ENCODE assay signal across 17 cellular contexts in the genomic region with DNA sequence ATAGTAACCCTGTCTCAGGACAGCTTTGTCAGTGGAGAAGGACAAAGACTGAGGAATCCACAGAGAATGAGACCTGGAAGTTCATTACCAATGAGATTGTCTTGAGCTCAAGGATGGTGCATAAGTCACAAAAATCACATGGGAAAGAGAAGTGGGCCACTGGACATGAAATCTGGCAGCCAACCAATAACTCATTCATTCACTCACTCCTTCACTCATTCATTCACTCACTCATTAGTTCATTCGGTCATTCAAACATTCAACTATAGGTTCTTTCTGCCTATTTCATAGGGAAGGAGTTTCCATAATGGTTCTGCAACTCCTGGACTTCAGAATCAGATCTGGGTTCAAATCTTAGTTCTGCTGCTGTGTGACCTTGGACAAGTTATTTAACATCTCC. TPM values are rescaled to one million over a fixed set of nuclear protein-coding genes. Genes with fewer than 3 reads are reported as not detected.
DNase-seq lines count a peak whose midpoint lies in the region; ATAC-seq and TF ChIP-seq lines count a peak whose summit lies in the region.
"Had no signal": no experiment of that assay in that cellular context is flagged by ENCODE, and none has a peak within 500 bp of the region (broad histone marks: within the 10 kb centered on the region; RNA-seq: fewer than 3 reads in every experiment).

No MANE protein-coding gene starts in this region.

- H3K9me3 ChIP-seq in esophagus muscularis mucosa = no peaks in the 10 kb centered on the region

- no peaks in the 10 kb centered on the region for H3K36me3 ChIP-seq in esophagus muscularis mucosa

- no peak overlapping the region for H3K4me3 ChIP-seq in coronary artery
- H3K4me3 ChIP-seq in esophagus muscularis mucosa = no peak overlapping the region

- TF ChIP-seq CTCF in coronary artery (IDR thresholded peaks at IDR 0.05) (no peak), esophagus muscularis mucosa (IDR thresholded peaks at IDR 0.05) (no peak)

- H3K36me3 Mint-ChIP-seq in memory B cell = no peaks in the 10 kb centered on the region
- H3K36me3 Mint-ChIP-seq in T-helper 2 cell treated with Interferon-gamma antibody and Interleukin-4, amounts not matched to agents 5 μg/mL and 100 μg/mL, for 36 hours (ENCODE audit: low read depth) = no peaks in the 10 kb centered on the region
- H3K36me3 Mint-ChIP-seq: CD4-positive, alpha-beta memory T cell had no signal

- peaks cover 21% of the 10 kb centered on the region for H3K4me1 Mint-ChIP-seq in memory B cell
- peaks cover 1% of the 10 kb centered on the region for H3K4me1 Mint-ChIP-seq in T-helper 2 cell treated with Interferon-gamma antibody and Interleukin-4, amounts not matched to agents 5 μg/mL and 100 μg/mL, for 36 hours (ENCODE audit: low read depth)
- H3K4me1 Mint-ChIP-seq: CD4-positive, alpha-beta memory T cell had no signal

- peaks cover 2% of the 10 kb centered on the region for H3K9me3 Mint-ChIP-seq in memory B cell
- no peaks in the 10 kb centered on the region for H3K9me3 Mint-ChIP-seq in T-helper 2 cell treated with Interferon-gamma antibody and Interleukin-4, amounts not matched to agents 5 μg/mL and 100 μg/mL, for 36 hours
- H3K9me3 Mint-ChIP-seq: CD4-positive, alpha-beta memory T cell had no signal

- no peaks in the 10 kb centered on the region for H3K27me3 ChIP-seq in esophagus muscularis mucosa

- H3K27me3 Mint-ChIP-seq in memory B cell = no peaks in the 10 kb centered on the region
- H3K27me3 Mint-ChIP-seq in T-helper 2 cell treated with Interferon-gamma antibody and Interleukin-4, amounts not matched to agents 5 μg/mL and 100 μg/mL, for 36 hours (ENCODE audit: low read depth) = peaks cover 3% of the 10 kb centered on the region

- ATAC-seq in memory B cell (ENCODE audit: low read depth) = no peak
- ATAC-seq in GM19397 (IDR thresholded peaks at IDR 0.05; ENCODE audit: unreplicated experiment) = no peak

- TF ChIP-seq EP300 in esophagus muscularis mucosa (IDR thresholded peaks at IDR 0.05) = no peak

- H3K4me1 ChIP-seq in esophagus muscularis mucosa = peaks cover 16 to 66% (median 57%) of the 10 kb centered on the region in 4 donors

- no peak overlapping the region for H3K4me3 Mint-ChIP-seq in memory B cell
- H3K4me3 Mint-ChIP-seq in T-helper 2 cell treated with Interferon-gamma antibody and Interleukin-4, amounts not matched to agents 5 μg/mL and 100 μg/mL, for 36 hours = no peak overlapping the region
- H3K4me3 Mint-ChIP-seq: CD4-positive, alpha-beta memory T cell had no signal

- H3K27ac ChIP-seq in coronary artery = no peak overlapping the region
- H3K27ac ChIP-seq in esophagus muscularis mucosa (replicated peaks in 1 of 4) = peak overlapping the region; percentile 80 to 86 (median 85)

- WGBS in esophagus muscularis mucosa = 100% methylated on average over 1 of the region's 1 CpG

- intact Hi-C loops in esophagus muscularis mucosa (cut with DNase I) = no loop called here

- TF ChIP-seq POLR2A in esophagus muscularis mucosa (IDR thresholded peaks at IDR 0.05; ENCODE audit: low read depth) = no peak

- peak; percentile 14 for DNase-seq in coronary artery (ENCODE audit: low spot score)
- no peak for DNase-seq in esophagus muscularis mucosa (ENCODE audit: extremely low spot score)
- no peak for DNase-seq in memory B cell (ENCODE audit: low spot score in 2 of 2)
- DNase-seq in T-helper 2 cell treated with Interferon-gamma antibody and Interleukin-4, amounts not matched to agents 5 μg/mL and 100 μg/mL, for 36 hours (ENCODE audit: low spot score) = no peak
- no peak for DNase-seq in NCI-H510A treated with DMSO at 0.1 percent for 48 hours (lab: John Stamatoyannopoulos, UW)
- DNase-seq: C1 segment of cervical spinal cord; Calu3; CD4-positive, alpha-beta memory T cell; COR-L47; DMS53; DND-41; GOT3; H7; HCEC 1CT had no signal

- peak overlapping the region; percentile 8 for H3K27ac Mint-ChIP-seq in memory B cell
- no peak overlapping the region for H3K27ac Mint-ChIP-seq in T-helper 2 cell treated with Interferon-gamma antibody and Interleukin-4, amounts not matched to agents 5 μg/mL and 100 μg/mL, for 36 hours
- H3K27ac Mint-ChIP-seq: CD4-positive, alpha-beta memory T cell had no signal

RNA-seq across cellular contexts. Expression of a gene that starts 18.2 kb away (rescaled TPM):
- 10 to 100 TPM; 24.7 to 47.9 (median 30.4) TPM for total RNA-seq in esophagus muscularis mucosa
- total RNA-seq: A172; A673; Calu3; CD4-positive, alpha-beta memory T cell had no signal

Comparison
In these comparisons a context has a peak if more than half of its experiments do, and no peak if none do; other contexts are left out.
1. H3K27ac ChIP-seq: peak in esophagus muscularis mucosa (4 of 4); none in coronary artery (0 of 2).